ENCODE assay signal across 10 cellular contexts in genomic region chr5:138469540-138470321, GRCh38. TPM values are rescaled to one million over a fixed set of nuclear protein-coding genes. Genes with fewer than 3 reads are reported as not detected.
A peak's percentile ranks its signal among the peaks of the same experiment; 100 is the strongest.
DNase-seq lines count a peak whose midpoint lies in the region; ATAC-seq and TF ChIP-seq lines count a peak whose summit lies in the region.
"Had no signal": no experiment of that assay in that cellular context is flagged by ENCODE, and none has a peak within 500 bp of the region (broad histone marks: within the 10 kb centered on the region; RNA-seq: fewer than 3 reads in every experiment).

No MANE protein-coding gene starts in this region.

- intact Hi-C loops in activated CD4-positive, alpha-beta T cell treated with anti-CD3 and anti-CD28 coated beads for 36 hours (cut with DNase I, micrococcal nuclease): loop anchor here (10.0 kb wide), 3 partner anchors 725 to 1095 kb away; partner anchors contain the start of genes SIL1 (in 1 of the 2) and UBE2D2 (in 1 of the 2)
- intact Hi-C loops in activated CD4-positive, alpha-beta T cell treated with anti-CD3 and anti-CD28 coated beads, Interleukin-2, amount 10 ng/mL, durations not matched to agents 24 days and 14 days (cut with micrococcal nuclease): loop anchor here (10.0 kb wide), 2 partner anchors 715 to 825 kb away; partner anchors contain the start of genes HNRNPA0 and MATR3

- 36 to 50% methylated on average over 5 to 7 of the region's 8 CpGs for WGBS in gastroesophageal sphincter (ENCODE audit: low coverage in 1 of 2), 2 donors

- peaks cover 0 to 29% (median 16%) of the 10 kb centered on the region in 3 donors for H3K4me1 ChIP-seq in gastroesophageal sphincter
- peaks cover 23% of the 10 kb centered on the region for H3K4me1 ChIP-seq in stomach smooth muscle (ENCODE audit: control insufficient read depth, insufficient read depth, low read length)

- H3K27ac Mint-ChIP-seq in activated CD4-positive, alpha-beta T cell treated with anti-CD3 and anti-CD28 coated beads for 36 hours: no peak overlapping the region
- H3K27ac Mint-ChIP-seq in activated CD4-positive, alpha-beta T cell treated with anti-CD3 and anti-CD28 coated beads, Interleukin-2, amount 10 ng/mL, durations not matched to agents 24 days and 14 days: no peak overlapping the region
- H3K27ac Mint-ChIP-seq: B cell had no signal

- H3K4me1 Mint-ChIP-seq in activated CD4-positive, alpha-beta T cell treated with anti-CD3 and anti-CD28 coated beads for 36 hours: peaks cover 25% of the 10 kb centered on the region
- peaks cover 26% of the 10 kb centered on the region for H3K4me1 Mint-ChIP-seq in activated CD4-positive, alpha-beta T cell treated with anti-CD3 and anti-CD28 coated beads, Interleukin-2, amount 10 ng/mL, durations not matched to agents 24 days and 14 days

- H3K9me3 Mint-ChIP-seq in activated CD4-positive, alpha-beta T cell treated with anti-CD3 and anti-CD28 coated beads for 36 hours (ENCODE audit: low read depth): no peaks in the 10 kb centered on the region
- H3K9me3 Mint-ChIP-seq in activated CD4-positive, alpha-beta T cell treated with anti-CD3 and anti-CD28 coated beads, Interleukin-2, amount 10 ng/mL, durations not matched to agents 24 days and 14 days: no peaks in the 10 kb centered on the region

- peaks cover 29% of the 10 kb centered on the region for H3K36me3 Mint-ChIP-seq in activated CD4-positive, alpha-beta T cell treated with anti-CD3 and anti-CD28 coated beads for 36 hours (ENCODE audit: low read depth)
- H3K36me3 Mint-ChIP-seq in activated CD4-positive, alpha-beta T cell treated with anti-CD3 and anti-CD28 coated beads, Interleukin-2, amount 10 ng/mL, durations not matched to agents 24 days and 14 days (ENCODE audit: low read depth): peaks cover 28% of the 10 kb centered on the region

- peak; percentile 17 for DNase-seq in activated CD4-positive, alpha-beta T cell treated with anti-CD3 and anti-CD28 coated beads for 36 hours
- no peak for DNase-seq in activated CD4-positive, alpha-beta T cell treated with anti-CD3 and anti-CD28 coated beads, Interleukin-2, amount 10 ng/mL, durations not matched to agents 24 days and 14 days
- DNase-seq in activated CD4-positive, alpha-beta T cell treated with anti-CD3 and anti-CD28 coated beads, Interleukin-2, amount 50 U/mL, for 1 hour: peak; percentile 62
- no peak for DNase-seq in HPDE6-E6E7 (ENCODE audit: extremely low spot score)
- DNase-seq in NCI-H2171 treated with DMSO at 0.1 percent for 48 hours (lab: John Stamatoyannopoulos, UW): no peak
- no peak for DNase-seq in effector CD4-positive, alpha-beta T cell

- no peak for TF ChIP-seq CTCF in gastroesophageal sphincter (IDR thresholded peaks at IDR 0.05)

- no peak overlapping the region for H3K9ac ChIP-seq in stomach smooth muscle (ENCODE audit: low read length in 2 of 2)

- H3K27ac ChIP-seq in gastroesophageal sphincter (peak overlapping the region in 1 of 4 donors; percentile 8), stomach smooth muscle (ENCODE audit: low read length) (peak overlapping the region; percentile 11)

- no peaks in the 10 kb centered on the region for H3K27me3 Mint-ChIP-seq in activated CD4-positive, alpha-beta T cell treated with anti-CD3 and anti-CD28 coated beads for 36 hours
- peaks cover 24% of the 10 kb centered on the region for H3K27me3 Mint-ChIP-seq in activated CD4-positive, alpha-beta T cell treated with anti-CD3 and anti-CD28 coated beads, Interleukin-2, amount 10 ng/mL, durations not matched to agents 24 days and 14 days
- H3K27me3 Mint-ChIP-seq: B cell had no signal

- H3K36me3 ChIP-seq in gastroesophageal sphincter (no peaks in the 10 kb centered on the region), stomach smooth muscle (ENCODE audit: control insufficient read depth in 2 of 2, insufficient read depth in 2 of 2, low read length in 2 of 2) (peaks cover 0 to 14% of the 10 kb centered on the region in 2 donors)

- TF ChIP-seq EP300 in gastroesophageal sphincter (IDR thresholded peaks at IDR 0.05): no peak

- POLR2A ChIA-PET in activated CD4-positive, alpha-beta T cell treated with anti-CD3 and anti-CD28 coated beads for 36 hours (lab: Charles Lee): no interaction called here

- no peaks in the 10 kb centered on the region for H3K9me3 ChIP-seq in gastroesophageal sphincter
- H3K9me3 ChIP-seq in stomach smooth muscle (ENCODE audit: control insufficient read depth in 2 of 2, low read length in 2 of 2): no peaks in the 10 kb centered on the region
- H3K9me3 ChIP-seq: ascending aorta had no signal

- H3K4me3 Mint-ChIP-seq in activated CD4-positive, alpha-beta T cell treated with anti-CD3 and anti-CD28 coated beads for 36 hours: no peak overlapping the region
- H3K4me3 Mint-ChIP-seq in activated CD4-positive, alpha-beta T cell treated with anti-CD3 and anti-CD28 coated beads, Interleukin-2, amount 10 ng/mL, durations not matched to agents 24 days and 14 days: no peak overlapping the region
- H3K4me3 Mint-ChIP-seq: B cell had no signal

- peak; percentile 22 to 36 for TF ChIP-seq POLR2A in gastroesophageal sphincter (IDR thresholded peaks at IDR 0.05)

- no peak overlapping the region for H3K4me3 ChIP-seq in gastroesophageal sphincter
- H3K4me3 ChIP-seq in stomach smooth muscle (ENCODE audit: low read length in 2 of 2): peak overlapping the region in 1 of 2 donors; percentile 8
- H3K4me3 ChIP-seq: ascending aorta had no signal

- CTCF ChIA-PET in activated CD4-positive, alpha-beta T cell treated with anti-CD3 and anti-CD28 coated beads for 36 hours (lab: Charles Lee): interaction anchor here (0.6 to 1.4 kb wide), 2 partner anchors 32 to 91 kb away, joined by 3 to 4 read pairs; no protein-coding TSS in a partner anchor

- no peak for ATAC-seq in activated CD4-positive, alpha-beta T cell treated with anti-CD3 and anti-CD28 coated beads for 36 hours
- ATAC-seq in gastroesophageal sphincter: peak; percentile 8

- H3K27me3 ChIP-seq in gastroesophageal sphincter: no peaks in the 10 kb centered on the region
- no peaks in the 10 kb centered on the region for H3K27me3 ChIP-seq in stomach smooth muscle (ENCODE audit: control insufficient read depth in 1 of 2, insufficient read depth in 2 of 2, low read length in 2 of 2)
- H3K27me3 ChIP-seq: ascending aorta had no signal

RNA-seq across cellular contexts. Expression of gene EGR1, which starts 4.5 kb away (rescaled TPM):
- 10 to 100 TPM; 45.3 to 48.8 TPM for total RNA-seq in activated CD4-positive, alpha-beta T cell treated with anti-CD3 and anti-CD28 coated beads for 36 hours
- total RNA-seq in activated CD4-positive, alpha-beta T cell treated with anti-CD3 and anti-CD28 coated beads, Interleukin-2, amount 10 ng/mL, durations not matched to agents 24 days and 14 days: 53.4 and 54.6 TPM in 2 replicates
- total RNA-seq in gastroesophageal sphincter: 10 to 100 TPM; 12.0 to 37.3 (median 15.6) TPM

RNA-seq across cellular contexts. Expression of gene REEP2, which starts 30.9 kb away (rescaled TPM):
- total RNA-seq in activated CD4-positive, alpha-beta T cell treated with anti-CD3 and anti-CD28 coated beads for 36 hours: 1 to 10 TPM; 4.0 to 5.6 TPM
- total RNA-seq in activated CD4-positive, alpha-beta T cell treated with anti-CD3 and anti-CD28 coated beads, Interleukin-2, amount 10 ng/mL, durations not matched to agents 24 days and 14 days: 3.5 and 4.6 TPM in 2 replicates
- total RNA-seq in gastroesophageal sphincter: 10 to 100 TPM; 16.7 to 45.8 (median 26.3) TPM

Comparison
In these comparisons a context has a peak if more than half of its experiments do, and no peak if none do; other contexts are left out.
1. DNase-seq: peak in activated CD4-positive, alpha-beta T cell treated with anti-CD3 and anti-CD28 coated beads for 36 hours (single experiment) and activated CD4-positive, alpha-beta T cell treated with anti-CD3 and anti-CD28 coated beads, Interleukin-2, amount 50 U/mL, for 1 hour (single experiment); none in activated CD4-positive, alpha-beta T cell treated with anti-CD3 and anti-CD28 coated beads, Interleukin-2, amount 10 ng/mL, durations not matched to agents 24 days and 14 days (single experiment), HPDE6-E6E7 (single experiment), NCI-H2171 treated with DMSO at 0.1 percent for 48 hours (single experiment) and effector CD4-positive, alpha-beta T cell (single experiment).